ENCODE assay signal across 8 cellular contexts in genomic region chr5:785181-785705, GRCh38. TPM values are rescaled to one million over a fixed set of nuclear protein-coding genes. Genes with fewer than 3 reads are reported as not detected.
A peak's percentile ranks its signal among the peaks of the same experiment; 100 is the strongest.
DNase-seq lines count a peak whose midpoint lies in the region; ATAC-seq and TF ChIP-seq lines count a peak whose summit lies in the region.
"Not testable (repeated sequence)": the region's sequence is repeated elsewhere in the genome, so short reads cannot be mapped to it uniquely, and the experiment has no call there.

No MANE protein-coding gene starts in this region.

- peak overlapping the region; percentile 51 for H3K27ac ChIP-seq in substantia nigra (ENCODE audit: low read depth, low read length, poor library complexity, severe bottlenecking)

- not testable (repeated sequence) for H3K36me3 Mint-ChIP-seq in natural killer cell

- peak; percentile 14 for ATAC-seq in GM21786 (IDR thresholded peaks at IDR 0.05; ENCODE audit: unreplicated experiment)
- ATAC-seq in HG03571 (IDR thresholded peaks at IDR 0.05; ENCODE audit: unreplicated experiment) = peak; percentile 18
- ATAC-seq in SK-N-SH treated with all-trans-retinoic acid at 6 μM for 48 hours = peak; percentile 23
- peak; percentile 0 to 8 for ATAC-seq in left cardiac atrium
- ATAC-seq in natural killer cell = peak; percentile 22 to 42 (median 33)

- H3K4me1 Mint-ChIP-seq in natural killer cell = peaks cover 0 to 15% of the 10 kb centered on the region in 2 donors

- H3K4me3 ChIP-seq in astrocyte of the cerebellum (ENCODE audit: low read depth, low read length) = peak overlapping the region; percentile 37

- H3K27ac Mint-ChIP-seq in natural killer cell = not testable (repeated sequence)

- peak overlapping the region; percentile 77 for H3K4me3 Mint-ChIP-seq in natural killer cell

- peaks cover 19 to 24% of the 10 kb centered on the region in 2 donors for H3K27me3 Mint-ChIP-seq in natural killer cell (ENCODE audit: low read depth in 2 of 2)

- DNase-seq in DMS 273 (lab: John Stamatoyannopoulos, UW; ENCODE audit: unreplicated experiment) (peak; percentile 21), left cardiac atrium (peak; percentile 36), natural killer cell (peak; percentile 20), substantia nigra (lab: John Stamatoyannopoulos, UW) (peak in 1 of 49 donors; percentile 38)
- DNase-seq in astrocyte of the cerebellum (ENCODE audit: low read depth) = not testable (repeated sequence)

- in situ Hi-C loops in astrocyte of the cerebellum (cut with HindIII; ENCODE audit: low sequenced_read_pairs) = not testable (repeated sequence)

- intact Hi-C loops in left cardiac atrium (cut with DNase I); natural killer cell (cut with micrococcal nuclease): not testable (repeated sequence)

- TF ChIP-seq CTCF in astrocyte of the cerebellum (IDR thresholded peaks at IDR 0.05; ENCODE audit: low read depth, low read length, missing control alignments); natural killer cell (IDR thresholded peaks at IDR 0.05): not testable (repeated sequence)

- H3K9me3 Mint-ChIP-seq in natural killer cell = not testable (repeated sequence)

RNA-seq across cellular contexts. Expression of gene ZDHHC11B, which starts 0.7 kb away (rescaled TPM):
- 10 to 100 TPM; 15.4 to 32.5 TPM for total RNA-seq in left cardiac atrium
- 1 to 10 TPM in 2 of 3 donors, under 1 TPM in 1; 0.85 to 7.3 (median 2.2) TPM for total RNA-seq in natural killer cell
